ENCODE assay signal across 9 cellular contexts in genomic region chr2:96806468-96807126, GRCh38. TPM values are rescaled to one million over a fixed set of nuclear protein-coding genes. Genes with fewer than 3 reads are reported as not detected.
DNase-seq lines count a peak whose midpoint lies in the region; ATAC-seq and TF ChIP-seq lines count a peak whose summit lies in the region.
"Had no signal": no experiment of that assay in that cellular context is flagged by ENCODE, and none has a peak within 500 bp of the region (broad histone marks: within the 10 kb centered on the region; RNA-seq: fewer than 3 reads in every experiment).

No MANE protein-coding gene starts in this region.

- peak; percentile 44 for DNase-seq in activated CD4-positive, alpha-beta T cell treated with anti-CD3 and anti-CD28 coated beads for 36 hours
- no peak for DNase-seq in activated CD4-positive, alpha-beta T cell treated with anti-CD3 and anti-CD28 coated beads for 48 hours
- DNase-seq in NCI-H526 (lab: John Stamatoyannopoulos, UW) = peak; percentile 39 to 42
- DNase-seq in activated naive CD4-positive, alpha-beta T cell treated with anti-CD3 and anti-CD28 coated beads, Interleukin-2, amount 50 U/mL, for 72 hours (ENCODE audit: low spot score in 2 of 2) = no peak
- DNase-seq in stimulated activated naive CD4-positive, alpha-beta T cell treated with Interleukin-2 at 50 U/mL for 16 hours (lab: John Stamatoyannopoulos, UW) = peak; percentile 30
- no peak for DNase-seq in erythroblast (lab: John Stamatoyannopoulos, UW)
- DNase-seq in WERI-Rb-1 = no peak
- DNase-seq: NCI-H1092 treated with DMSO at 0.1 percent for 48 hours had no signal

- H3K27ac Mint-ChIP-seq in activated CD4-positive, alpha-beta T cell treated with anti-CD3 and anti-CD28 coated beads for 36 hours = peak overlapping the region; percentile 64
- peak overlapping the region; percentile 22 to 38 for H3K27ac Mint-ChIP-seq in activated naive CD4-positive, alpha-beta T cell treated with anti-CD3 and anti-CD28 coated beads, Interleukin-2, amount 50 U/mL, for 72 hours

- H3K9me3 Mint-ChIP-seq in activated CD4-positive, alpha-beta T cell treated with anti-CD3 and anti-CD28 coated beads for 36 hours (ENCODE audit: low read depth) = no peaks in the 10 kb centered on the region
- H3K9me3 Mint-ChIP-seq in activated naive CD4-positive, alpha-beta T cell treated with anti-CD3 and anti-CD28 coated beads, Interleukin-2, amount 50 U/mL, for 72 hours = no peaks in the 10 kb centered on the region

- H3K36me3 ChIP-seq in WERI-Rb-1 = peaks cover 28% of the 10 kb centered on the region

- CTCF ChIA-PET in activated CD4-positive, alpha-beta T cell treated with anti-CD3 and anti-CD28 coated beads for 36 hours (lab: Charles Lee) = interaction anchor here (0.8 to 1.7 kb wide), 4 partner anchors 9 to 62 kb away, joined by 3 to 5 read pairs (median 4); partner anchors contain the start of gene CNNM3

- intact Hi-C loops in activated CD4-positive, alpha-beta T cell treated with anti-CD3 and anti-CD28 coated beads for 36 hours (cut with DNase I, micrococcal nuclease) = no loop called here

- H3K4me3 Mint-ChIP-seq in activated CD4-positive, alpha-beta T cell treated with anti-CD3 and anti-CD28 coated beads for 36 hours = peak overlapping the region; percentile 6

- no peak for TF ChIP-seq POLR2A in erythroblast (IDR thresholded peaks at IDR 0.05; ENCODE audit: low read length)

- H3K27me3 ChIP-seq in WERI-Rb-1 (ENCODE audit: insufficient read depth, low read depth, severe bottlenecking) = no peaks in the 10 kb centered on the region

- POLR2A ChIA-PET in activated CD4-positive, alpha-beta T cell treated with anti-CD3 and anti-CD28 coated beads for 36 hours (lab: Charles Lee) = interaction anchor here (0.6 kb wide), 1 partner anchor 8 kb away, joined by 3 read pairs; no protein-coding TSS in a partner anchor

- H3K4me1 Mint-ChIP-seq in activated CD4-positive, alpha-beta T cell treated with anti-CD3 and anti-CD28 coated beads for 36 hours = peaks cover 13% of the 10 kb centered on the region

- ATAC-seq in activated CD4-positive, alpha-beta T cell treated with anti-CD3 and anti-CD28 coated beads for 36 hours = peak; percentile 56
- ATAC-seq in activated naive CD4-positive, alpha-beta T cell treated with anti-CD3 and anti-CD28 coated beads, Interleukin-2, amount 50 U/mL, for 72 hours = peak in 1 of 2 donors; percentile 37
- ATAC-seq in HG03521 (IDR thresholded peaks at IDR 0.05; ENCODE audit: unreplicated experiment) = no peak

- peaks cover 5% of the 10 kb centered on the region for H3K36me3 Mint-ChIP-seq in activated CD4-positive, alpha-beta T cell treated with anti-CD3 and anti-CD28 coated beads for 36 hours (ENCODE audit: low read depth)
- H3K36me3 Mint-ChIP-seq in activated naive CD4-positive, alpha-beta T cell treated with anti-CD3 and anti-CD28 coated beads, Interleukin-2, amount 50 U/mL, for 72 hours = no peaks in the 10 kb centered on the region

- H3K9me3 ChIP-seq in WERI-Rb-1 (ENCODE audit: severe bottlenecking) = no peaks in the 10 kb centered on the region

- no peak overlapping the region for H3K4me3 ChIP-seq in WERI-Rb-1 (ENCODE audit: low read depth, low read length)

- H3K27ac ChIP-seq in WERI-Rb-1 = no peak overlapping the region

- no peaks in the 10 kb centered on the region for H3K27me3 Mint-ChIP-seq in activated CD4-positive, alpha-beta T cell treated with anti-CD3 and anti-CD28 coated beads for 36 hours

- TF ChIP-seq CTCF in WERI-Rb-1 (IDR thresholded peaks at IDR 0.05; ENCODE audit: low read depth, low read length) = no peak

RNA-seq across cellular contexts. Expression of gene CNNM3, which starts 9.5 kb away (rescaled TPM):
- total RNA-seq in activated CD4-positive, alpha-beta T cell treated with anti-CD3 and anti-CD28 coated beads for 36 hours = 10 to 100 TPM; 19.2 to 31.2 TPM
- 10 to 100 TPM; 15.0 to 18.8 TPM for total RNA-seq in activated naive CD4-positive, alpha-beta T cell treated with anti-CD3 and anti-CD28 coated beads, Interleukin-2, amount 50 U/mL, for 72 hours

RNA-seq across cellular contexts. Expression of gene ANKRD23, which starts 37.2 kb away (rescaled TPM):
- 1 to 10 TPM; 5.1 to 5.3 TPM for total RNA-seq in activated CD4-positive, alpha-beta T cell treated with anti-CD3 and anti-CD28 coated beads for 36 hours
- total RNA-seq in activated naive CD4-positive, alpha-beta T cell treated with anti-CD3 and anti-CD28 coated beads, Interleukin-2, amount 50 U/mL, for 72 hours = 1 to 10 TPM; 3.7 to 6.8 TPM

RNA-seq across cellular contexts. Expression of gene CNNM4, which starts 45.9 kb away (rescaled TPM):
- 10 to 100 TPM in 1 of 2 experiments, 1 to 10 TPM in 1; 7.1 to 11.3 TPM for total RNA-seq in activated CD4-positive, alpha-beta T cell treated with anti-CD3 and anti-CD28 coated beads for 36 hours
- total RNA-seq in activated naive CD4-positive, alpha-beta T cell treated with anti-CD3 and anti-CD28 coated beads, Interleukin-2, amount 50 U/mL, for 72 hours = 1 to 10 TPM; 8.7 to 8.9 TPM

RNA-seq across cellular contexts. Expression of gene ANKRD39, which starts 51.2 kb away (rescaled TPM):
- total RNA-seq in activated CD4-positive, alpha-beta T cell treated with anti-CD3 and anti-CD28 coated beads for 36 hours = 10 to 100 TPM; 23.0 to 23.6 TPM
- total RNA-seq in activated naive CD4-positive, alpha-beta T cell treated with anti-CD3 and anti-CD28 coated beads, Interleukin-2, amount 50 U/mL, for 72 hours = 10 to 100 TPM; 23.8 to 39.2 TPM

Comparison
In these comparisons a context has a peak if more than half of its experiments do, and no peak if none do; other contexts are left out.
1. DNase-seq: peak in activated CD4-positive, alpha-beta T cell treated with anti-CD3 and anti-CD28 coated beads for 36 hours (single experiment), NCI-H526 (2 of 2) and stimulated activated naive CD4-positive, alpha-beta T cell treated with Interleukin-2 at 50 U/mL for 16 hours (single experiment); none in activated CD4-positive, alpha-beta T cell treated with anti-CD3 and anti-CD28 coated beads for 48 hours (single experiment), activated naive CD4-positive, alpha-beta T cell treated with anti-CD3 and anti-CD28 coated beads, Interleukin-2, amount 50 U/mL, for 72 hours (0 of 2), erythroblast (0 of 2) and WERI-Rb-1 (single experiment).